ENCODE assay signal across 20 cellular contexts in the genomic region with DNA sequence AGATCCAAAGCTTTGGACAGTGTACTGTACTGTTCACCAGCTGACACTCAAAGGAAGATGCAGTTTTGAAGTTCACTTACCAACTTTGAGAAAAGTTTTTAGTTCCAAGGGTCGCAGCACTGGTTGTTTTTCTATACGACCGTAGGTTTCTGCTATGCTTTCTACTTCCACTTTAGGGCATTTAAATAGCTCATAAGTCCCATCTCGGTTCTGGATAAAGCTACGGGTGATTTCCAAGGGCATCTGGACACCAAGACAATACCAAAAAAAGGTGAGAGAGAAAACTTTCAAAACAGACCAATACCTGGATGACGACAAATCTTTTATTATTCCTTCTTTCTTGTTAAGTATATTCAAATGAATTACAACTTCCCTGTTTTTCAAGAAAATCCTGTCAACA. TPM values are rescaled to one million over a fixed set of nuclear protein-coding genes. Genes with fewer than 3 reads are reported as not detected.
DNase-seq lines count a peak whose midpoint lies in the region; ATAC-seq and TF ChIP-seq lines count a peak whose summit lies in the region.
"Had no signal": no experiment of that assay in that cellular context is flagged by ENCODE, and none has a peak within 500 bp of the region (broad histone marks: within the 10 kb centered on the region; RNA-seq: fewer than 3 reads in every experiment).

No MANE protein-coding gene starts in this region.

- peaks cover 4% of the 10 kb centered on the region for H3K4me1 Mint-ChIP-seq in activated T-cell treated with anti-CD3 and anti-CD28 coated beads, Interleukin-2, amount 50 U/mL, for 24 hours (ENCODE audit: low read depth)
- no peaks in the 10 kb centered on the region for H3K4me1 Mint-ChIP-seq in nephron progenitor cell

- H3K79me2 ChIP-seq in hepatocyte = no peaks in the 10 kb centered on the region

- no peaks in the 10 kb centered on the region for H3K27me3 ChIP-seq in hepatocyte
- H3K27me3 ChIP-seq: BLaER1 treated with 17β-estradiol and CSF1 and Interleukin-3, amounts not matched to agents 10 nM and 100 nM; body of pancreas; thyroid gland had no signal

- no peak overlapping the region for H3K4me3 ChIP-seq in hepatocyte
- H3K4me3 ChIP-seq: BLaER1 treated with 17β-estradiol and CSF1 and Interleukin-3, amounts not matched to agents 10 nM and 100 nM; body of pancreas; thyroid gland had no signal

- TF ChIP-seq CTCF in VCaP (conservative IDR thresholded peaks at IDR 0.05) (no peak), nephron progenitor cell (IDR thresholded peaks at IDR 0.05) (no peak), hepatocyte (IDR thresholded peaks at IDR 0.05; ENCODE audit: poor library complexity) (no peak)

- H3K27ac Mint-ChIP-seq in activated T-cell treated with anti-CD3 and anti-CD28 coated beads, Interleukin-2, amount 50 U/mL, for 24 hours = peak overlapping the region; percentile 42
- peak overlapping the region; percentile 64 for H3K27ac Mint-ChIP-seq in nephron progenitor cell
- H3K27ac Mint-ChIP-seq: activated naive CD8-positive, alpha-beta T cell treated with anti-CD3 and anti-CD28 coated beads, Interleukin-2, amount 10 ng/mL, durations not matched to agents 7 days and 5 days; effector memory CD8-positive, alpha-beta T cell; natural killer cell treated with Interleukin-12 subunit alpha and Interleukin-12 subunit beta and Interleukin-15 and Interleukin-18, amount 100 ng/mL, for 72 hours had no signal

- ATAC-seq in HG02610 (IDR thresholded peaks at IDR 0.05; ENCODE audit: unreplicated experiment) (peak; percentile 13), HG03108 (IDR thresholded peaks at IDR 0.05; ENCODE audit: unreplicated experiment) (no peak)
- ATAC-seq: activated CD4-positive, CD25-positive, alpha-beta regulatory T cell treated with anti-CD3 and anti-CD28 coated beads, Interleukin-2, amount 50 U/mL, for 24 hours; body of pancreas; effector memory CD8-positive, alpha-beta T cell; natural killer cell treated with Interleukin-12 subunit alpha and Interleukin-12 subunit beta and Interleukin-15 and Interleukin-18, amount 100 ng/mL, for 72 hours had no signal

- H3K4me3 Mint-ChIP-seq in activated T-cell treated with anti-CD3 and anti-CD28 coated beads, Interleukin-2, amount 50 U/mL, for 24 hours = no peak overlapping the region
- no peak overlapping the region for H3K4me3 Mint-ChIP-seq in nephron progenitor cell
- H3K4me3 Mint-ChIP-seq: activated naive CD8-positive, alpha-beta T cell treated with anti-CD3 and anti-CD28 coated beads, Interleukin-2, amount 10 ng/mL, durations not matched to agents 7 days and 5 days; effector memory CD8-positive, alpha-beta T cell; natural killer cell treated with Interleukin-12 subunit alpha and Interleukin-12 subunit beta and Interleukin-15 and Interleukin-18, amount 100 ng/mL, for 72 hours had no signal

- H3K4me2 ChIP-seq in hepatocyte = no peak overlapping the region
- H3K4me2 ChIP-seq: BLaER1 treated with 17β-estradiol and CSF1 and Interleukin-3, amounts not matched to agents 10 nM and 100 nM had no signal

- H3K9me3 ChIP-seq in hepatocyte (ENCODE audit: low read depth) = no peaks in the 10 kb centered on the region
- H3K9me3 ChIP-seq: BLaER1 treated with 17β-estradiol and CSF1 and Interleukin-3, amounts not matched to agents 10 nM and 100 nM; body of pancreas; thyroid gland had no signal

- no peak for DNase-seq in activated T-cell treated with anti-CD3 and anti-CD28 coated beads, Interleukin-2, amount 50 U/mL, for 24 hours
- no peak for DNase-seq in activated T-cell treated with anti-CD3 and anti-CD28 coated beads, Interleukin-2, amount 50 U/mL, for 1 hour
- DNase-seq in nephron progenitor cell = no peak
- no peak for DNase-seq in hepatocyte (ENCODE audit: low spot score)
- no peak for DNase-seq in NCI-H524 treated with DMSO at 0.1 percent for 48 hours (lab: John Stamatoyannopoulos, UW)
- DNase-seq: activated naive CD8-positive, alpha-beta T cell treated with anti-CD3 and anti-CD28 coated beads, Interleukin-2, amount 10 ng/mL, durations not matched to agents 7 days and 5 days; DMS 273 treated with DMSO at 0.1 percent for 48 hours; effector memory CD8-positive, alpha-beta T cell; mesenchymal stem cell; NCI-H1694; NCI-H82; posterior cingulate gyrus; thyroid gland had no signal

- no peaks in the 10 kb centered on the region for H3K9me2 ChIP-seq in hepatocyte (replicated peaks; ENCODE audit: insufficient read depth)

- peaks cover 63% of the 10 kb centered on the region for H3K36me3 Mint-ChIP-seq in activated T-cell treated with anti-CD3 and anti-CD28 coated beads, Interleukin-2, amount 50 U/mL, for 24 hours (ENCODE audit: low read depth)
- H3K36me3 Mint-ChIP-seq in nephron progenitor cell (ENCODE audit: low read depth) = peaks cover 44% of the 10 kb centered on the region

- no peak overlapping the region for H2AFZ ChIP-seq in hepatocyte

- H3K27ac ChIP-seq in VCaP (peak overlapping the region; percentile 77), hepatocyte (no peak overlapping the region)
- H3K27ac ChIP-seq: BLaER1 treated with 17β-estradiol and CSF1 and Interleukin-3, amounts not matched to agents 10 nM and 100 nM; thyroid gland had no signal

- H3K4me1 ChIP-seq in hepatocyte (ENCODE audit: insufficient read depth) = no peaks in the 10 kb centered on the region
- H3K4me1 ChIP-seq: body of pancreas, thyroid gland had no signal

- H3K36me3 ChIP-seq in hepatocyte (replicated peaks; ENCODE audit: insufficient read depth, low read depth) = no peaks in the 10 kb centered on the region

- H3K27me3 Mint-ChIP-seq in activated T-cell treated with anti-CD3 and anti-CD28 coated beads, Interleukin-2, amount 50 U/mL, for 24 hours = no peaks in the 10 kb centered on the region
- no peaks in the 10 kb centered on the region for H3K27me3 Mint-ChIP-seq in nephron progenitor cell (ENCODE audit: low read depth, poor library complexity)
- H3K27me3 Mint-ChIP-seq: activated naive CD8-positive, alpha-beta T cell treated with anti-CD3 and anti-CD28 coated beads, Interleukin-2, amount 10 ng/mL, durations not matched to agents 7 days and 5 days; effector memory CD8-positive, alpha-beta T cell; natural killer cell treated with Interleukin-12 subunit alpha and Interleukin-12 subunit beta and Interleukin-15 and Interleukin-18, amount 100 ng/mL, for 72 hours had no signal

- no peaks in the 10 kb centered on the region for H4K20me1 ChIP-seq in hepatocyte (ENCODE audit: insufficient read depth, poor library complexity, severe bottlenecking)
- H4K20me1 ChIP-seq: BLaER1 treated with 17β-estradiol and CSF1 and Interleukin-3, amounts not matched to agents 10 nM and 100 nM had no signal

- no peaks in the 10 kb centered on the region for H3K9me3 Mint-ChIP-seq in activated T-cell treated with anti-CD3 and anti-CD28 coated beads, Interleukin-2, amount 50 U/mL, for 24 hours
- H3K9me3 Mint-ChIP-seq in nephron progenitor cell = no peaks in the 10 kb centered on the region
- H3K9me3 Mint-ChIP-seq: activated naive CD8-positive, alpha-beta T cell treated with anti-CD3 and anti-CD28 coated beads, Interleukin-2, amount 10 ng/mL, durations not matched to agents 7 days and 5 days; effector memory CD8-positive, alpha-beta T cell; natural killer cell treated with Interleukin-12 subunit alpha and Interleukin-12 subunit beta and Interleukin-15 and Interleukin-18, amount 100 ng/mL, for 72 hours had no signal

- 93% methylated on average over 6 of the region's 6 CpGs for WGBS in hepatocyte (ENCODE audit: low lambda C conversion rate, missing lambda C conversion rate)

RNA-seq across cellular contexts. Expression of gene C2orf42, which starts 30.3 kb away (rescaled TPM):
- total RNA-seq in hepatocyte = 16.3 and 22.0 TPM in 2 replicates
- 10.1 and 14.3 TPM in 2 replicates for polyA plus RNA-seq in hepatocyte
